11 cellular contexts compared by ENCODE assay signal in genomic region chr2:155332016-155332415, GRCh38.
"Had no signal": no experiment of that assay in that cellular context is flagged by ENCODE, and none has a peak within 500 bp of the region (broad histone marks: within the 10 kb centered on the region; RNA-seq: fewer than 3 reads in every experiment).

No MANE protein-coding gene starts in this region.

- H3K4me2 ChIP-seq: GM23338 had no signal

- H3K36me3 ChIP-seq: HAP-1 had no signal

- H2AFZ ChIP-seq: GM23248, GM23338 had no signal

- H3K4me3 ChIP-seq: GM23248, GM23338, HAP-1 had no signal

- H3K9ac ChIP-seq: GM23248 had no signal

- H3K4me1 ChIP-seq: HAP-1 had no signal

- H3K9me3 ChIP-seq: HAP-1 had no signal

- DNase-seq: GM23248, GOT3, H7, H9, HCEC 1CT, HFFc6 had no signal

- FAIRE-seq: H1, H54 had no signal

- H3K27ac ChIP-seq: GM23248 had no signal

- ATAC-seq: GM23338, HCT116 had no signal
